Comparison of ENCODE assay signal across 20 cellular contexts in genomic region chr20:60253471-60253870, GRCh38.
DNase-seq lines count a peak whose midpoint lies in the region; ATAC-seq and TF ChIP-seq lines count a peak whose summit lies in the region.
"Had no signal": no experiment of that assay in that cellular context is flagged by ENCODE, and none has a peak within 500 bp of the region (broad histone marks: within the 10 kb centered on the region; RNA-seq: fewer than 3 reads in every experiment).

No MANE protein-coding gene starts in this region.

- no peak overlapping the region for H3K9ac ChIP-seq in parathyroid adenoma
- H3K9ac ChIP-seq: BLaER1 treated with 17β-estradiol and CSF1 and Interleukin-3, amounts not matched to agents 10 nM and 100 nM; GM23248 had no signal

- no peak for TF ChIP-seq POLR2A in vagina (IDR thresholded peaks at IDR 0.05)

- no peak for ATAC-seq in Right ventricle myocardium superior (ENCODE audit: poor library complexity)
- no peak for ATAC-seq in HG03571 (IDR thresholded peaks at IDR 0.05; ENCODE audit: unreplicated experiment)
- ATAC-seq: A549 had no signal

- peak overlapping the region; percentile 61 for H2AFZ ChIP-seq in parathyroid adenoma
- H2AFZ ChIP-seq: GM23248 had no signal

- intact Hi-C loops in Right ventricle myocardium superior (cut with DNase I) = no loop called here
- intact Hi-C loops in vagina (cut with DNase I) = no loop called here

- H3K4me1 ChIP-seq in right atrium auricular region (no peaks in the 10 kb centered on the region), parathyroid adenoma (peaks cover 41% of the 10 kb centered on the region), vagina (peaks cover 9% of the 10 kb centered on the region)
- H3K4me1 ChIP-seq: BE2C had no signal

- H3K4me3 ChIP-seq in right atrium auricular region (no peak overlapping the region), parathyroid adenoma (ENCODE audit: low read depth, low read length) (no peak overlapping the region), vagina (no peak overlapping the region)
- H3K4me3 ChIP-seq: A549; BLaER1 treated with 17β-estradiol and CSF1 and Interleukin-3, amounts not matched to agents 10 nM and 100 nM; GM23248 had no signal

- no peak overlapping the region for H3K27ac ChIP-seq in right atrium auricular region
- no peak overlapping the region for H3K27ac ChIP-seq in parathyroid adenoma
- no peak overlapping the region for H3K27ac ChIP-seq in vagina
- H3K27ac ChIP-seq: A549; BLaER1 treated with 17β-estradiol and CSF1 and Interleukin-3, amounts not matched to agents 10 nM and 100 nM; GM23248 had no signal

- peak; percentile 36 for DNase-seq in right atrium auricular region (ENCODE audit: low spot score)
- DNase-seq in Right ventricle myocardium superior = no peak
- DNase-seq in vagina (ENCODE audit: extremely low spot score in 2 of 2) = peak; percentile 70 to 88
- no peak for DNase-seq in CD1c-positive myeloid dendritic cell (ENCODE audit: extremely low spot score)
- DNase-seq: 8988T; ACHN; AML-193; BE2C; Calu3; CD4-positive, alpha-beta memory T cell; COR-L47; DMS53; DMS79 treated with DMSO at 0.1 percent for 48 hours; GM23248; H7; HCEC 1CT had no signal

- H3K27me3 ChIP-seq in right atrium auricular region (no peaks in the 10 kb centered on the region), parathyroid adenoma (ENCODE audit: control insufficient read depth, insufficient read depth, low read length) (no peaks in the 10 kb centered on the region), vagina (no peaks in the 10 kb centered on the region)
- H3K27me3 ChIP-seq: BE2C; BLaER1 treated with 17β-estradiol and CSF1 and Interleukin-3, amounts not matched to agents 10 nM and 100 nM had no signal

- no peaks in the 10 kb centered on the region for H3K9me3 ChIP-seq in right atrium auricular region
- no peaks in the 10 kb centered on the region for H3K9me3 ChIP-seq in parathyroid adenoma (ENCODE audit: control insufficient read depth, low read length)
- H3K9me3 ChIP-seq in vagina = no peaks in the 10 kb centered on the region
- H3K9me3 ChIP-seq: A549, BE2C had no signal

- H3K4me2 ChIP-seq in parathyroid adenoma (ENCODE audit: low read length) = no peak overlapping the region
- H3K4me2 ChIP-seq: A549; BLaER1 treated with 17β-estradiol and CSF1 and Interleukin-3, amounts not matched to agents 10 nM and 100 nM had no signal

- TF ChIP-seq CTCF in right atrium auricular region (IDR thresholded peaks at IDR 0.05) (no peak), parathyroid adenoma (IDR thresholded peaks at IDR 0.05) (no peak), vagina (IDR thresholded peaks at IDR 0.05) (no peak)

- no peaks in the 10 kb centered on the region for H3K36me3 ChIP-seq in right atrium auricular region
- H3K36me3 ChIP-seq in parathyroid adenoma (ENCODE audit: control insufficient read depth, insufficient read depth, low read length) = no peaks in the 10 kb centered on the region
- no peaks in the 10 kb centered on the region for H3K36me3 ChIP-seq in vagina
- H3K36me3 ChIP-seq: BE2C had no signal

- H3K79me2 ChIP-seq in parathyroid adenoma = peaks cover 8% of the 10 kb centered on the region

Comparison
In these comparisons a context has a peak if more than half of its experiments do, and no peak if none do; other contexts are left out.
1. DNase-seq: peak in right atrium auricular region (single experiment) and vagina (2 of 2); none in Right ventricle myocardium superior (single experiment) and CD1c-positive myeloid dendritic cell (single experiment).